In the genomic region with DNA sequence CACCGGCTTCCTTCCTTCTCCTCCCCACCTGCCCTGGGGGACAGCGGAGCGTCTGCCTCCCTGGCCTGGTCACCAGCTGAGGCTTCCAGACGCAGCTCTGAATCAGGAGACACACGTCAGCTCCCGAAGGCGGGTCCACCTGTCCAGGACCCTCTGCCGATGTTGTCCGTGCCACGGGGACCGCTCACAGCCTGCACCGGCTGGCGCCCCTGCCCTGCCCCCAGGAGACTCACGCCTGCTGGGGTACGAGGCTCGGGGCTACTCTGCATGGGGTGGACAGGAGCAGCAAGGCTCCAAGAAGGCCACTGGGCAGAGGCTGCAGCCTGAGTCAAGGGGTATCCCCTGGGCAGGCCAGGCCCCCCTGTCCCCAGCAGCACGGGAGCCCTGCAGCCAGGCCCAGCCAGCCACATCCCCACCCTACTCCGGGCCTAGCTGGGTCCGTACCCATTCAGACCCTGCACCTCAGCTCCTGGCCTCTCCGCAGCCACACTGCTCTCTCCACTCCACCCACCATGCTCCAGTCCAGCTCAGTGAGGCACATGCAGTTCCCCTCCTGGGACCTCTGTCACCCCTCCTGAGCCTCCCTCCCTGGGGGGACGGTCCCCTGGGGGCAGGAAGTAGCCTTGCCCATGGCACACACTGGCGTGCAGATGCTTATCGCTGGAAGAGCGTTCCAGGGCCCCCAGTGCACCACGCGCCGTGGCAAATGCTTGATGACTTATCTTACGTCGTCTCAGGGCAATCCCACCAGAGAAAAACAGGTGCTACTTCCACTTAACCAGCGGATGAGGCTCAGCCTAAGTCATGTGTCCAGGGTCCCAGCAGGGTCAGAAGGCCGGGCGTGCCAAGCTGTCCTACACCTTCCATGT, we compare ENCODE assay signal across 2 cellular contexts.
A peak's percentile ranks its signal among the peaks of the same experiment; 100 is the strongest.
TF ChIP-seq lines count a peak whose summit lies in the region.

No MANE protein-coding gene starts in this region.

TF ChIP-seq in SK-N-SH, 30 proteins besides CTCF, POLR2A, EP300 and RAD21:
- TF ChIP-seq EZH2phosphoT487 (IDR thresholded peaks at IDR 0.05; ENCODE audit: borderline replicate concordance, low read depth), result no peak
- TF ChIP-seq, protein P1, sequence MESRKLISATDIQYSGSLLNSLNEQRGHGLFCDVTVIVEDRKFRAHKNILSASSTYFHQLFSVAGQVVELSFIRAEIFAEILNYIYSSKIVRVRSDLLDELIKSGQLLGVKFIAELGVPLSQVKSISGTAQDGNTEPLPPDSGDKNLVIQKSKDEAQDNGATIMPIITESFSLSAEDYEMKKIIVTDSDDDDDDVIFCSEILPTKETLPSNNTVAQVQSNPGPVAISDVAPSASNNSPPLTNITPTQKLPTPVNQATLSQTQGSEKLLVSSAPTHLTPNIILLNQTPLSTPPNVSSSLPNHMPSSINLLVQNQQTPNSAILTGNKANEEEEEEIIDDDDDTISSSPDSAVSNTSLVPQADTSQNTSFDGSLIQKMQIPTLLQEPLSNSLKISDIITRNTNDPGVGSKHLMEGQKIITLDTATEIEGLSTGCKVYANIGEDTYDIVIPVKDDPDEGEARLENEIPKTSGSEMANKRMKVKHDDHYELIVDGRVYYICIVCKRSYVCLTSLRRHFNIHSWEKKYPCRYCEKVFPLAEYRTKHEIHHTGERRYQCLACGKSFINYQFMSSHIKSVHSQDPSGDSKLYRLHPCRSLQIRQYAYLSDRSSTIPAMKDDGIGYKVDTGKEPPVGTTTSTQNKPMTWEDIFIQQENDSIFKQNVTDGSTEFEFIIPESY (IDR thresholded peaks at IDR 0.05; ENCODE audit: borderline replicate concordance, low read depth), result no peak

TF ChIP-seq in HepG2, 621 proteins besides CTCF, POLR2A, EP300 and RAD21:
- TF ChIP-seq, protein P2, sequence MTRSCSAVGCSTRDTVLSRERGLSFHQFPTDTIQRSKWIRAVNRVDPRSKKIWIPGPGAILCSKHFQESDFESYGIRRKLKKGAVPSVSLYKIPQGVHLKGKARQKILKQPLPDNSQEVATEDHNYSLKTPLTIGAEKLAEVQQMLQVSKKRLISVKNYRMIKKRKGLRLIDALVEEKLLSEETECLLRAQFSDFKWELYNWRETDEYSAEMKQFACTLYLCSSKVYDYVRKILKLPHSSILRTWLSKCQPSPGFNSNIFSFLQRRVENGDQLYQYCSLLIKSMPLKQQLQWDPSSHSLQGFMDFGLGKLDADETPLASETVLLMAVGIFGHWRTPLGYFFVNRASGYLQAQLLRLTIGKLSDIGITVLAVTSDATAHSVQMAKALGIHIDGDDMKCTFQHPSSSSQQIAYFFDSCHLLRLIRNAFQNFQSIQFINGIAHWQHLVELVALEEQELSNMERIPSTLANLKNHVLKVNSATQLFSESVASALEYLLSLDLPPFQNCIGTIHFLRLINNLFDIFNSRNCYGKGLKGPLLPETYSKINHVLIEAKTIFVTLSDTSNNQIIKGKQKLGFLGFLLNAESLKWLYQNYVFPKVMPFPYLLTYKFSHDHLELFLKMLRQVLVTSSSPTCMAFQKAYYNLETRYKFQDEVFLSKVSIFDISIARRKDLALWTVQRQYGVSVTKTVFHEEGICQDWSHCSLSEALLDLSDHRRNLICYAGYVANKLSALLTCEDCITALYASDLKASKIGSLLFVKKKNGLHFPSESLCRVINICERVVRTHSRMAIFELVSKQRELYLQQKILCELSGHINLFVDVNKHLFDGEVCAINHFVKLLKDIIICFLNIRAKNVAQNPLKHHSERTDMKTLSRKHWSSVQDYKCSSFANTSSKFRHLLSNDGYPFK (CRISPR knock-in tag; IDR thresholded peaks at IDR 0.05; ENCODE audit: borderline replicate concordance), result 0 out of 2 replicates have a peak, but pooled peaks have one; percentile 29
- TF ChIP-seq UBTF (CRISPR knock-in tag; IDR thresholded peaks at IDR 0.05), result 0 out of 2 replicates have a peak, but pooled peaks have one; percentile 16
- no peak for TF ChIP-seq MBD4 (IDR thresholded peaks at IDR 0.05; ENCODE audit: borderline replicate concordance, low read length)
- no peak for TF ChIP-seq ARNTL (CRISPR knock-in tag; IDR thresholded peaks at IDR 0.05)
- no peak for TF ChIP-seq RORA (CRISPR knock-in tag; IDR thresholded peaks at IDR 0.05)
- no peak for TF ChIP-seq RBM39 (IDR thresholded peaks at IDR 0.05; ENCODE audit: low read depth, low read length, poor library complexity, severe bottlenecking)
